3 cellular contexts compared by ENCODE assay signal in genomic region chr14:25267186-25267585, GRCh38.
"Had no signal": no experiment of that assay in that cellular context is flagged by ENCODE, and none has a peak within 500 bp of the region (broad histone marks: within the 10 kb centered on the region; RNA-seq: fewer than 3 reads in every experiment).

No MANE protein-coding gene starts in this region.

- H3K4me3 ChIP-seq: GM12878 had no signal

- ATAC-seq: GM12878 had no signal

- DNase-seq: GDM1, GF-D8 had no signal
